Comparison of ENCODE assay signal across 15 cellular contexts in genomic region chr6:41430875-41431274, GRCh38.
DNase-seq lines count a peak whose midpoint lies in the region; ATAC-seq and TF ChIP-seq lines count a peak whose summit lies in the region.
"Had no signal": no experiment of that assay in that cellular context is flagged by ENCODE, and none has a peak within 500 bp of the region (broad histone marks: within the 10 kb centered on the region; RNA-seq: fewer than 3 reads in every experiment).

No MANE protein-coding gene starts in this region.

- DNase-seq in EH (ENCODE audit: low read depth), result peak; percentile 91
- peak; percentile 68 for DNase-seq in MG63
- DNase-seq in mammary epithelial cell, result peak; percentile 72
- peak; percentile 85 for DNase-seq in posterior vena cava (ENCODE audit: low spot score)
- no peak for DNase-seq in SHP77 (lab: John Stamatoyannopoulos, UW)
- DNase-seq in stimulated activated naive CD4-positive, alpha-beta T cell treated with Interleukin-2 at 50 U/mL for 16 hours (lab: John Stamatoyannopoulos, UW), result no peak
- no peak for DNase-seq in colonic mucosa
- DNase-seq: activated T-cell treated with anti-CD3 and anti-CD28 coated beads, Interleukin-2, amount 50 U/mL, for 72 hours; body of pancreas; NCI-H2171; ovary; Peyer's patch had no signal

- no peak for ATAC-seq in HG02884 (IDR thresholded peaks at IDR 0.05; ENCODE audit: unreplicated experiment)
- ATAC-seq: activated T-cell treated with anti-CD3 and anti-CD28 coated beads, Interleukin-2, amount 50 U/mL, for 72 hours; body of pancreas had no signal

- TF ChIP-seq CTCF in mammary epithelial cell (conservative IDR thresholded peaks at IDR 0.05 in 1 of 2, IDR thresholded peaks at IDR 0.05 in 1 of 2; ENCODE audit: extremely low read depth in 1 of 2, insufficient read depth in 1 of 2, low read depth in 1 of 2, low read length in 2 of 2) (no peak), colonic mucosa (IDR thresholded peaks at IDR 0.05) (no peak)

- H3K27me3 ChIP-seq in MG63 (no peaks in the 10 kb centered on the region), mammary epithelial cell (ENCODE audit: insufficient read depth, low read length) (no peaks in the 10 kb centered on the region), colonic mucosa (peaks cover 14% of the 10 kb centered on the region)
- H3K27me3 ChIP-seq: body of pancreas, ovary, Peyer's patch had no signal

- intact Hi-C loops in mammary epithelial cell (cut with micrococcal nuclease) (no loop called here), posterior vena cava (cut with DNase I) (no loop called here), colonic mucosa (cut with DNase I) (no loop called here)

- no peaks in the 10 kb centered on the region for H3K9me3 ChIP-seq in MG63
- no peaks in the 10 kb centered on the region for H3K9me3 ChIP-seq in mammary epithelial cell (replicated peaks; ENCODE audit: insufficient read depth, low read length)
- H3K9me3 ChIP-seq in colonic mucosa, result no peaks in the 10 kb centered on the region
- H3K9me3 ChIP-seq: body of pancreas, ovary, Peyer's patch, suprapubic skin had no signal

- H3K4me1 ChIP-seq in mammary epithelial cell (ENCODE audit: insufficient read depth, low read length), result peaks cover 24% of the 10 kb centered on the region
- H3K4me1 ChIP-seq in colonic mucosa, result peaks cover 8% of the 10 kb centered on the region

- H3K4me3 ChIP-seq in MG63, result no peak overlapping the region
- no peak overlapping the region for H3K4me3 ChIP-seq in mammary epithelial cell (replicated peaks in 1 of 3; ENCODE audit: insufficient read depth in 1 of 3, low read depth in 2 of 3, low read length in 3 of 3)
- H3K4me3 ChIP-seq in colonic mucosa, result no peak overlapping the region
- H3K4me3 ChIP-seq: body of pancreas, ovary, Peyer's patch, suprapubic skin had no signal

- no peak overlapping the region for H3K4me2 ChIP-seq in mammary epithelial cell (ENCODE audit: insufficient read depth, low read depth, low read length)

- H3K9ac ChIP-seq in mammary epithelial cell (ENCODE audit: insufficient read depth, low read length), result no peak overlapping the region
- H3K9ac ChIP-seq in colonic mucosa (ENCODE audit: low read depth in 2 of 2, low read length in 2 of 2), result no peak overlapping the region

- H3K79me2 ChIP-seq in mammary epithelial cell (ENCODE audit: insufficient read depth, low read length), result no peaks in the 10 kb centered on the region

- dilution Hi-C loops in mammary epithelial cell (cut with HindIII; ENCODE audit: low sequenced_read_pairs), result no loop called here

- WGBS in mammary epithelial cell (ENCODE audit: low coverage, missing lambda C conversion rate), result 71% methylated on average over 4 of the region's 4 CpGs

- H4K20me1 ChIP-seq in mammary epithelial cell (ENCODE audit: insufficient read depth, low read length), result no peaks in the 10 kb centered on the region

- no peak overlapping the region for H2AFZ ChIP-seq in mammary epithelial cell (ENCODE audit: low read depth, low read length)

- BruUV-seq in mammary epithelial cell (replicated peaks; lab: Mats Ljungman, UMichigan), result no TSS peak

- no peaks in the 10 kb centered on the region for H3K36me3 ChIP-seq in MG63
- no peaks in the 10 kb centered on the region for H3K36me3 ChIP-seq in mammary epithelial cell (ENCODE audit: insufficient read depth, low read length)
- H3K36me3 ChIP-seq in colonic mucosa, result no peaks in the 10 kb centered on the region
- H3K36me3 ChIP-seq: ovary, Peyer's patch, suprapubic skin had no signal

- H3K27ac ChIP-seq in mammary epithelial cell (ENCODE audit: insufficient read depth, low read depth, low read length) (no peak overlapping the region), colonic mucosa (no peak overlapping the region)
- H3K27ac ChIP-seq: HL-60, ovary, Peyer's patch, suprapubic skin had no signal

- CTCF ChIA-PET in mammary epithelial cell (lab: Charles Lee; ENCODE audit: low non-redundant PET), result no interaction called here

- in situ Hi-C loops in mammary epithelial cell (cut with MboI; ENCODE audit: low sequenced_read_pairs in 2 of 2), result no loop called here

Comparison
In these comparisons a context has a peak if more than half of its experiments do, and no peak if none do; other contexts are left out.
1. DNase-seq: peak in EH (single experiment), MG63 (single experiment), mammary epithelial cell (single experiment) and posterior vena cava (single experiment); none in SHP77 (0 of 2), stimulated activated naive CD4-positive, alpha-beta T cell treated with Interleukin-2 at 50 U/mL for 16 hours (single experiment) and colonic mucosa (single experiment).